Comparison of ENCODE assay signal across 10 cellular contexts in the genomic region with DNA sequence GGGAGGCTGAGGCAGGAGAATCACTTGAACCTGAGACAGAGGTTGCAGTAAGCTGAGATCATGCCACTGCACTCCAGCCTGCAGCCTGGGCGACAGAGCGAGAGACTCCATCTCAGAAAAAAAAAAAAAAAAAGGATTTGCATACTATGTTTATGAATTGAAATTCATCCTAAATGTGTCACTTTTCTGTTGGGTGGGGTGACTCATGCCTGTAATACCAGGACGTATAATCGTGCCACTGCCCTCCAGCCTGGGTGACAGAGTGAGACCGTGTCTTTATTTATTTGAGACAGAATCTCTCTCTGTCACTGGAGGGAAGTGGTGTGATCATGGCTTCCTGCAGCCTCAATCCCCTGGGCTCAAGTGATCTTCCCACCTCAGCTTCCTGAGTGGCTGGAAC. TPM values are rescaled to one million over a fixed set of nuclear protein-coding genes. Genes with fewer than 3 reads are reported as not detected.
A peak's percentile ranks its signal among the peaks of the same experiment; 100 is the strongest.
DNase-seq lines count a peak whose midpoint lies in the region; ATAC-seq and TF ChIP-seq lines count a peak whose summit lies in the region.
"Had no signal": no experiment of that assay in that cellular context is flagged by ENCODE, and none has a peak within 500 bp of the region (broad histone marks: within the 10 kb centered on the region; RNA-seq: fewer than 3 reads in every experiment).

No MANE protein-coding gene starts in this region.

- no peak overlapping the region for H3K4me3 ChIP-seq in RWPE2 (ENCODE audit: severe bottlenecking)
- H3K4me3 ChIP-seq: SJCRH30 had no signal

- no peaks in the 10 kb centered on the region for H3K27me3 ChIP-seq in RWPE2 (ENCODE audit: insufficient read depth, poor library complexity, severe bottlenecking)
- H3K27me3 ChIP-seq: SJCRH30 had no signal

- no peak for DNase-seq in RWPE2 (ENCODE audit: low spot score)
- no peak for DNase-seq in naive B cell
- DNase-seq in DMS53 (lab: John Stamatoyannopoulos, UW) = no peak
- no peak for DNase-seq in nephron progenitor cell
- no peak for DNase-seq in cerebellar cortex (ENCODE audit: low spot score)
- DNase-seq: NCI-H1417 treated with DMSO at 0.1 percent for 48 hours, SJCRH30 had no signal

- H3K9me3 ChIP-seq in RWPE2 (ENCODE audit: severe bottlenecking) = peaks cover 8% of the 10 kb centered on the region
- H3K9me3 ChIP-seq: SJCRH30 had no signal

- peaks cover 0 to 5% (median 4%) of the 10 kb centered on the region in 7 donors for H3K9me3 Mint-ChIP-seq in naive B cell
- H3K9me3 Mint-ChIP-seq in nephron progenitor cell = peaks cover 23% of the 10 kb centered on the region

- H3K27ac Mint-ChIP-seq in naive B cell (peak overlapping the region in 1 of 6 donors; percentile 41), nephron progenitor cell (no peak overlapping the region)

- H3K36me3 Mint-ChIP-seq in naive B cell (peaks cover 5 to 8% of the 10 kb centered on the region in 2 donors), nephron progenitor cell (ENCODE audit: low read depth) (peaks cover 56% of the 10 kb centered on the region)

- H3K4me1 Mint-ChIP-seq in naive B cell = peaks cover 42 to 48% (median 47%) of the 10 kb centered on the region in 3 donors
- H3K4me1 Mint-ChIP-seq in nephron progenitor cell = peaks cover 27% of the 10 kb centered on the region

- no peak overlapping the region for H3K27ac ChIP-seq in RWPE2 (ENCODE audit: poor library complexity, severe bottlenecking)
- H3K27ac ChIP-seq: SJCRH30 had no signal

- peak overlapping the region in 1 of 8 donors; percentile 35 for H3K4me3 Mint-ChIP-seq in naive B cell
- no peak overlapping the region for H3K4me3 Mint-ChIP-seq in nephron progenitor cell

- no peaks in the 10 kb centered on the region for H3K27me3 Mint-ChIP-seq in naive B cell
- H3K27me3 Mint-ChIP-seq in nephron progenitor cell (ENCODE audit: low read depth, poor library complexity) = peaks cover 3% of the 10 kb centered on the region

- ATAC-seq in GM18511 (IDR thresholded peaks at IDR 0.05; ENCODE audit: unreplicated experiment) = peak; percentile 61
- peak; percentile 71 for ATAC-seq in GM21786 (IDR thresholded peaks at IDR 0.05; ENCODE audit: unreplicated experiment)
- ATAC-seq in RWPE2 (ENCODE audit: low read depth) = peak; percentile 49; the same call in 1 of the 3 replicates
- ATAC-seq in naive B cell (ENCODE audit: low read depth in 2 of 2) = peak; percentile 27 to 59
- ATAC-seq in HG02884 (IDR thresholded peaks at IDR 0.05; ENCODE audit: unreplicated experiment) = no peak

- H3K36me3 ChIP-seq in RWPE2 (ENCODE audit: low read depth) = peaks cover 24% of the 10 kb centered on the region

- no peaks in the 10 kb centered on the region for H3K4me1 ChIP-seq in RWPE2 (ENCODE audit: insufficient read depth, poor library complexity, severe bottlenecking)

- TF ChIP-seq CTCF in RWPE2 (IDR thresholded peaks at IDR 0.05; ENCODE audit: poor library complexity, severe bottlenecking) = no peak
- no peak for TF ChIP-seq CTCF in nephron progenitor cell (IDR thresholded peaks at IDR 0.05)

RNA-seq across cellular contexts. Expression of gene ZNF212, which starts 5.8 kb away (rescaled TPM):
- 10 to 100 TPM in 1 of 6 donors, 1 to 10 TPM in 5; 1.8 to 10.3 (median 5.5) TPM for polyA plus RNA-seq in naive B cell (ENCODE audit: low read depth in 6 of 6)

RNA-seq across cellular contexts. Expression of gene ZNF783, which starts 16.8 kb away (rescaled TPM):
- polyA plus RNA-seq in naive B cell (ENCODE audit: low read depth in 6 of 6) = 1 to 10 TPM; 1.3 to 9.2 (median 6.0) TPM

RNA-seq across cellular contexts. Expression of gene ZNF282, which starts 49.9 kb away (rescaled TPM):
- 1 to 10 TPM in 2 of 6 donors, under 1 TPM in 3, not detected in 1; 0.94 to 1.6 (median 0.98) TPM for polyA plus RNA-seq in naive B cell (ENCODE audit: low read depth in 6 of 6)
